8 cellular contexts compared by ENCODE assay signal in the genomic region with DNA sequence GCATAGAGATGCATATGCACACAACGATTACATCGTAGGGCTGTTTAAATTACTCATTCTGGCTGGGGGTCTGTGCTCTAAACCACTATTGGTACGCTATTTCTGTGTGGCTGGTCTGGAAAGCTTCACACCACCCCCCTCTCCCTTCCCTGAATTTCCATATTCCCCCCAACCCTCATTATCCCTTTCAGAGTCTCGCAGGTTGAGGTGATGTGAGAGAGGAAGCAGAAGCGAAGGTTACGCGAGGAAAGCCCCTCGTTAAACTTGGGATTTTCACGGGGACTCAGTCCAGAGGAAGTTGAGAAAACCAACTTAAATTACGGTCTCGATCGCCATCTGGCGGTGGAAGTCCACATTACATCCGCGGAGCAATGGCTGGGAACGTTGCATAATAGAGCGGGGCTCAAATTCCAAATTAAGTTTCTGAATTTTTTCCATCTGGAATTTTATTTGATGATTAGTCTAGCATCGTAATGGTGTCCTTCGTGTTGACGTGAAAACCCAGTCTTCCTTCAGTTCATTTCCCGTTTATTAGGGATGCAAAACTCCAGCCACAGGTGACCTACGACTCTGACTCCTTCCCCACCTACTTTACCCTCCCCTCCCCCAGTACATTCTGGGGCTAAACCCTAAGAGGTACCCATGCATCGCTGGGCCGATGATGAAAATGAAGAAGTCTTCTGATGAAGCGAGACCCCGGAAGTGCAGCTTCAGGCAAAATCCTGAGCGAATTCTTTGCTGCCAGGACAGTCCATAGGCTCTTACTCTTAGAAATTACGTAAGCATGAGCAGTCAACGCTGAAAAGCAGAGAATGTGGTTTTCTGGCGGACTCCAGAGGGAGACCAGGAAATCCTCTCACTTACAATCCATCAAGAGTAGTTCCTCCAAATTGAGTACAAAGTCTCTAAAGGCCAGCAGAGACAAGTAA. TPM values are rescaled to one million over a fixed set of nuclear protein-coding genes. Genes with fewer than 3 reads are reported as not detected.
DNase-seq lines count a peak whose midpoint lies in the region; ATAC-seq, FAIRE-seq and TF ChIP-seq lines count a peak whose summit lies in the region.

No MANE protein-coding gene starts in this region.

- TF ChIP-seq EP300 in neural cell (conservative IDR thresholded peaks at IDR 0.05; ENCODE audit: poor library complexity, severe bottlenecking) = no peak

- CTCF ChIA-PET in CD8-positive, alpha-beta memory T cell (lab: Charles Lee) = interaction anchor here (1.1 to 2.4 kb wide), 5 partner anchors 10 to 384 kb away, joined by 3 to 10 read pairs (median 5); no protein-coding TSS in a partner anchor

- no peaks in the 10 kb centered on the region for H3K36me3 ChIP-seq in CD8-positive, alpha-beta memory T cell (ENCODE audit: insufficient read depth, low read length)
- H3K36me3 ChIP-seq in neural cell (ENCODE audit: insufficient read depth, low read length) = no peaks in the 10 kb centered on the region

- no peaks in the 10 kb centered on the region for H4K20me1 ChIP-seq in neural cell (ENCODE audit: insufficient read depth)

- peaks cover 10 to 11% (median 10%) of the 10 kb centered on the region in 3 donors for H3K4me1 Mint-ChIP-seq in CD8-positive, alpha-beta memory T cell

- peaks cover 26 to 75% of the 10 kb centered on the region in 2 donors for H3K27me3 Mint-ChIP-seq in CD8-positive, alpha-beta memory T cell

- H3K9me3 ChIP-seq in CD8-positive, alpha-beta memory T cell (ENCODE audit: low read length) = no peaks in the 10 kb centered on the region
- H3K9me3 ChIP-seq in neural cell (ENCODE audit: low read length) = no peaks in the 10 kb centered on the region

- H3K4me1 ChIP-seq in CD8-positive, alpha-beta memory T cell (ENCODE audit: insufficient read depth, low read length) = peaks cover 8% of the 10 kb centered on the region

- no peaks in the 10 kb centered on the region for H3K27me3 ChIP-seq in CD8-positive, alpha-beta memory T cell (ENCODE audit: insufficient read depth, low read length, poor library complexity, severe bottlenecking)
- H3K27me3 ChIP-seq in neural cell (ENCODE audit: insufficient read depth, low read depth, low read length) = no peaks in the 10 kb centered on the region

- no peaks in the 10 kb centered on the region for H3K79me2 ChIP-seq in neural cell (replicated peaks; ENCODE audit: insufficient read depth, low read length)

- H3K4me3 Mint-ChIP-seq in CD8-positive, alpha-beta memory T cell = peak overlapping the region in 6 of 7 donors; percentile 53 to 74 (median 59)

- no peak overlapping the region for H3K9ac ChIP-seq in neural cell (ENCODE audit: low read length)

- H2AFZ ChIP-seq in neural cell (ENCODE audit: low read depth, low read length) = no peak overlapping the region

- H3K4me3 ChIP-seq in CD8-positive, alpha-beta memory T cell (ENCODE audit: low read length) = peak overlapping the region; percentile 20
- H3K4me3 ChIP-seq in neural cell (ENCODE audit: low read length) = no peak overlapping the region

- peak; percentile 86 for TF ChIP-seq CTCF in neural cell (IDR thresholded peaks at IDR 0.05; ENCODE audit: poor library complexity, severe bottlenecking)

- peak; percentile 44 for FAIRE-seq in RCC 7860 (lab: Jason Lieb, UNC)

- peak overlapping the region in 1 of 8 donors; percentile 19 for H3K27ac Mint-ChIP-seq in CD8-positive, alpha-beta memory T cell

- H3K36me3 Mint-ChIP-seq in CD8-positive, alpha-beta memory T cell = no peaks in the 10 kb centered on the region

- no peak overlapping the region for H3K27ac ChIP-seq in CD8-positive, alpha-beta memory T cell (ENCODE audit: low read depth, low read length)
- no peak overlapping the region for H3K27ac ChIP-seq in neural cell (ENCODE audit: low read length)

- no peaks in the 10 kb centered on the region for H3F3A ChIP-seq in neural cell (ENCODE audit: insufficient read depth, low read length, poor library complexity, severe bottlenecking)

- DNase-seq in CD8-positive, alpha-beta memory T cell = peak; percentile 58 to 79 (median 72)
- DNase-seq in RCC 7860 (ENCODE audit: low spot score) (peak; percentile 16), fibroblast of the conjunctiva (ENCODE audit: low read depth) (peak; percentile 44), SW480 (ENCODE audit: low spot score) (no peak)
- DNase-seq in activated T-helper 1 cell treated with anti-CD3 and anti-CD28 coated beads, Interleukin-2, amount 50 U/mL, for 16 hours (ENCODE audit: low read depth in 1 of 2, low spot score in 1 of 2) = peak; percentile 61 to 74
- peak; percentile 86 for DNase-seq in stimulated activated naive CD8-positive, alpha-beta T cell treated with anti-CD3 and anti-CD28 coated beads, Interleukin-15, Interleukin-2, amounts not matched to agents 100 U/mL and 50 U/mL, for 24 hours

- TF ChIP-seq RAD21 in neural cell (conservative IDR thresholded peaks at IDR 0.05) = peak; percentile 88

- H3K9me2 ChIP-seq in neural cell (ENCODE audit: insufficient read depth, low read length) = no peaks in the 10 kb centered on the region

- ATAC-seq in HG02970 (IDR thresholded peaks at IDR 0.05; ENCODE audit: low FRiP score, unreplicated experiment) = peak; percentile 66
- ATAC-seq in stimulated activated naive CD8-positive, alpha-beta T cell treated with anti-CD3 and anti-CD28 coated beads, Interleukin-15, Interleukin-2, amounts not matched to agents 100 U/mL and 50 U/mL, for 24 hours = peak; percentile 72

- H3K9me3 Mint-ChIP-seq in CD8-positive, alpha-beta memory T cell = peaks cover 0 to 10% (median 7%) of the 10 kb centered on the region in 5 donors

- no peak overlapping the region for H3K4me2 ChIP-seq in neural cell (ENCODE audit: low read length)

- POLR2A ChIA-PET in CD8-positive, alpha-beta memory T cell (lab: Charles Lee) = no interaction called here

TF ChIP-seq in neural cell, 6 proteins besides CTCF, POLR2A, EP300 and RAD21:
- TF ChIP-seq, protein P1, sequence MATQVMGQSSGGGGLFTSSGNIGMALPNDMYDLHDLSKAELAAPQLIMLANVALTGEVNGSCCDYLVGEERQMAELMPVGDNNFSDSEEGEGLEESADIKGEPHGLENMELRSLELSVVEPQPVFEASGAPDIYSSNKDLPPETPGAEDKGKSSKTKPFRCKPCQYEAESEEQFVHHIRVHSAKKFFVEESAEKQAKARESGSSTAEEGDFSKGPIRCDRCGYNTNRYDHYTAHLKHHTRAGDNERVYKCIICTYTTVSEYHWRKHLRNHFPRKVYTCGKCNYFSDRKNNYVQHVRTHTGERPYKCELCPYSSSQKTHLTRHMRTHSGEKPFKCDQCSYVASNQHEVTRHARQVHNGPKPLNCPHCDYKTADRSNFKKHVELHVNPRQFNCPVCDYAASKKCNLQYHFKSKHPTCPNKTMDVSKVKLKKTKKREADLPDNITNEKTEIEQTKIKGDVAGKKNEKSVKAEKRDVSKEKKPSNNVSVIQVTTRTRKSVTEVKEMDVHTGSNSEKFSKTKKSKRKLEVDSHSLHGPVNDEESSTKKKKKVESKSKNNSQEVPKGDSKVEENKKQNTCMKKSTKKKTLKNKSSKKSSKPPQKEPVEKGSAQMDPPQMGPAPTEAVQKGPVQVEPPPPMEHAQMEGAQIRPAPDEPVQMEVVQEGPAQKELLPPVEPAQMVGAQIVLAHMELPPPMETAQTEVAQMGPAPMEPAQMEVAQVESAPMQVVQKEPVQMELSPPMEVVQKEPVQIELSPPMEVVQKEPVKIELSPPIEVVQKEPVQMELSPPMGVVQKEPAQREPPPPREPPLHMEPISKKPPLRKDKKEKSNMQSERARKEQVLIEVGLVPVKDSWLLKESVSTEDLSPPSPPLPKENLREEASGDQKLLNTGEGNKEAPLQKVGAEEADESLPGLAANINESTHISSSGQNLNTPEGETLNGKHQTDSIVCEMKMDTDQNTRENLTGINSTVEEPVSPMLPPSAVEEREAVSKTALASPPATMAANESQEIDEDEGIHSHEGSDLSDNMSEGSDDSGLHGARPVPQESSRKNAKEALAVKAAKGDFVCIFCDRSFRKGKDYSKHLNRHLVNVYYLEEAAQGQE (IDR thresholded peaks at IDR 0.05; ENCODE audit: borderline replicate concordance) = no peak
- peak; percentile 90 for TF ChIP-seq SMC3 (conservative IDR thresholded peaks at IDR 0.05; ENCODE audit: poor library complexity)

RNA-seq across cellular contexts. Expression of gene HLA-DOB, which starts 19.7 kb away (rescaled TPM):
- under 1 TPM; 0.77 to 0.97 TPM for total RNA-seq in CD8-positive, alpha-beta memory T cell
- polyA plus RNA-seq in CD8-positive, alpha-beta memory T cell = 0.62 TPM
- polyA plus RNA-seq in neural cell = not detected in 2 replicates
- polyA minus RNA-seq in neural cell = not detected in 2 replicates

RNA-seq across cellular contexts. Expression of gene HLA-DQB2, which starts 33.8 kb away (rescaled TPM):
- total RNA-seq in CD8-positive, alpha-beta memory T cell = under 1 TPM; 0.83 to 0.97 TPM
- 5.0 TPM for polyA plus RNA-seq in CD8-positive, alpha-beta memory T cell
- not detected in 2 replicates for polyA plus RNA-seq in neural cell
- polyA minus RNA-seq in neural cell = not detected in 2 replicates

RNA-seq across cellular contexts. Expression of gene TAP2, which starts 41.4 kb away (rescaled TPM):
- 100 to 1,000 TPM; 221 to 228 TPM for total RNA-seq in CD8-positive, alpha-beta memory T cell
- polyA plus RNA-seq in CD8-positive, alpha-beta memory T cell = 35.8 TPM
- polyA plus RNA-seq in neural cell = 1.2 and 2.3 TPM in 2 replicates
- polyA minus RNA-seq in neural cell = 0.73 and 0.81 TPM in 2 replicates

RNA-seq across cellular contexts. Expression of gene PSMB8, which starts 46.7 kb away (rescaled TPM):
- 100 to 1,000 TPM; 311 to 326 TPM for total RNA-seq in CD8-positive, alpha-beta memory T cell
- polyA plus RNA-seq in CD8-positive, alpha-beta memory T cell = 422 TPM
- 1.6 TPM in 1 of 2 replicates, not detected in the other for polyA plus RNA-seq in neural cell
- polyA minus RNA-seq in neural cell = not detected in 2 replicates

RNA-seq across cellular contexts. Expression of gene HLA-DQA2, which starts 55.9 kb away (rescaled TPM):
- 1 to 10 TPM; 1.2 TPM for total RNA-seq in CD8-positive, alpha-beta memory T cell
- polyA plus RNA-seq in CD8-positive, alpha-beta memory T cell = 1.9 TPM
- polyA plus RNA-seq in neural cell = not detected in 2 replicates
- polyA minus RNA-seq in neural cell = not detected in 2 replicates

Comparison
In these comparisons a context has a peak if more than half of its experiments do, and no peak if none do; other contexts are left out.
1. RNA of gene TAP2, which starts 41.4 kb away (polyA plus RNA-seq): 35.8 TPM in CD8-positive, alpha-beta memory T cell (single experiment); 1.2 to 2.3 TPM in neural cell; every median in the first group is over 10 times any median in the second.